Comparison of ENCODE assay signal across 19 cellular contexts in the genomic region with DNA sequence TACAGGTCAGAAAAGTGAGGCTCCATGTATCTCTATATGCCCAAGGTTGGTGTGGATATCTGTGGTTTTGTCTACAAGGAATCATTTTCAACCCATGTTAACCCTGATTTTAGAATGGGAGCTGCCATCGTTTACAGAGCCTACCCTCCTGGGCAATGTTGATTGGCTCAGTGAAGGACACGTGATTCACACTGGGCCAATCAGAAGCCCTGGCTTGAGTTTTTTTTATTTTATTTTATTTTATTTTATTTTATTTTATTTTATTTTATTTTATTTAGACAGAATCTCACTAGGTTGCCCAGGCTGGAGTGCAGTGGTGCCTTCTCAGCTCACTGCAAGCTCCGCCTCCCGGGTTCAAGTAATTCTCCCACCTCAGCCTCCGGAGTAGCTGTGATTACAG.
"Had no signal": no experiment of that assay in that cellular context is flagged by ENCODE, and none has a peak within 500 bp of the region (broad histone marks: within the 10 kb centered on the region; RNA-seq: fewer than 3 reads in every experiment).

No MANE protein-coding gene starts in this region.

- H3K9me3 ChIP-seq: SK-N-SH had no signal

- H3K27ac ChIP-seq: HL-60, KMS-11 had no signal

- H3K4me2 ChIP-seq: KMS-11, SK-N-SH had no signal

- DNase-seq: Kasumi-1, MM.1S, NCI-H1436, NCI-H187, NCI-H2081 treated with DMSO at 0.1 percent for 48 hours, NCI-H2171, NCI-H226, NCI-H446, NCI-H510A, NCI-H524 treated with DMSO at 0.1 percent for 48 hours, NCI-H69, NCI-H774, Right ventricle myocardium superior, RPMI8226, SK-N-SH, SW 1271 had no signal

- FAIRE-seq: RCC 7860 had no signal

- H3K9ac ChIP-seq: KMS-11, SK-N-SH had no signal
